18 cellular contexts compared by ENCODE assay signal in genomic region chr2:224217962-224218347, GRCh38.
A peak's percentile ranks its signal among the peaks of the same experiment; 100 is the strongest.
DNase-seq lines count a peak whose midpoint lies in the region; ATAC-seq, FAIRE-seq and TF ChIP-seq lines count a peak whose summit lies in the region.
"Had no signal": no experiment of that assay in that cellular context is flagged by ENCODE, and none has a peak within 500 bp of the region (broad histone marks: within the 10 kb centered on the region; RNA-seq: fewer than 3 reads in every experiment).

No MANE protein-coding gene starts in this region.

- H4K20me1 ChIP-seq in endothelial cell of umbilical vein (replicated peaks; ENCODE audit: control insufficient read depth, extremely low read depth, insufficient read depth, low read length), result no peaks in the 10 kb centered on the region

- H3K27me3 ChIP-seq in MG63, result no peaks in the 10 kb centered on the region
- H3K27me3 ChIP-seq in endothelial cell of umbilical vein (ENCODE audit: control insufficient read depth in 2 of 2, insufficient read depth in 2 of 2, low read length in 2 of 2), result no peaks in the 10 kb centered on the region
- no peaks in the 10 kb centered on the region for H3K27me3 ChIP-seq in left lung
- H3K27me3 ChIP-seq: cardiac muscle cell, tibial artery had no signal

- intact Hi-C loops in endothelial cell of umbilical vein (cut with micrococcal nuclease) (no loop called here), left lung (cut with DNase I) (no loop called here)
- intact Hi-C loops in activated naive CD4-positive, alpha-beta T cell treated with anti-CD3 and anti-CD28 coated beads for 36 hours (cut with micrococcal nuclease), result no loop called here

- H3K27ac ChIP-seq in endothelial cell of umbilical vein (ENCODE audit: insufficient read depth, low read depth, low read length), result no peak overlapping the region
- H3K27ac ChIP-seq in left lung, result no peak overlapping the region
- H3K27ac ChIP-seq: cardiac muscle cell, psoas muscle, tibial artery, WERI-Rb-1 had no signal

- POLR2A ChIA-PET in endothelial cell of umbilical vein (lab: Charles Lee), result no interaction called here
- POLR2A ChIA-PET in activated CD4-positive, alpha-beta memory T cell treated with anti-CD3 and anti-CD28 coated beads, Interleukin-2, amount 10 ng/mL, durations not matched to agents 7 days and 5 days (lab: Charles Lee), result no interaction called here

- H3K27me3 Mint-ChIP-seq in activated naive CD4-positive, alpha-beta T cell treated with anti-CD3 and anti-CD28 coated beads for 36 hours (ENCODE audit: low read depth), result peaks cover 18% of the 10 kb centered on the region
- H3K27me3 Mint-ChIP-seq in activated CD4-positive, alpha-beta memory T cell treated with anti-CD3 and anti-CD28 coated beads, Interleukin-2, amount 10 ng/mL, durations not matched to agents 7 days and 5 days, result peaks cover 15% of the 10 kb centered on the region

- DNase-seq in Daoy (ENCODE audit: low read depth) (peak; percentile 15), MG63 (peak; percentile 92), endothelial cell of umbilical vein (ENCODE audit: low read depth, low spot score) (no peak), left lung (peak in 1 of 2 donors; percentile 32), NCI-H1105 (lab: John Stamatoyannopoulos, UW) (no peak)
- no peak for DNase-seq in activated naive CD4-positive, alpha-beta T cell treated with anti-CD3 and anti-CD28 coated beads for 36 hours
- no peak for DNase-seq in activated CD4-positive, alpha-beta memory T cell treated with anti-CD3 and anti-CD28 coated beads, Interleukin-2, amount 10 ng/mL, durations not matched to agents 7 days and 5 days
- DNase-seq: activated gamma-delta T cell, hippocampal formation, naive B cell, NCI-H1436, NCI-H446 treated with DMSO at 0.1 percent for 48 hours, psoas muscle, WERI-Rb-1 had no signal

- dilution Hi-C loops in endothelial cell of umbilical vein (cut with MboI; ENCODE audit: extremely low pct_ligation_motif_present, low sequenced_read_pairs), result no loop called here

- H3K27ac Mint-ChIP-seq in activated naive CD4-positive, alpha-beta T cell treated with anti-CD3 and anti-CD28 coated beads for 36 hours, result no peak overlapping the region
- H3K27ac Mint-ChIP-seq in activated CD4-positive, alpha-beta memory T cell treated with anti-CD3 and anti-CD28 coated beads, Interleukin-2, amount 10 ng/mL, durations not matched to agents 7 days and 5 days, result no peak overlapping the region
- H3K27ac Mint-ChIP-seq: IgD-negative memory B cell, naive B cell had no signal

- H3K36me3 Mint-ChIP-seq in activated naive CD4-positive, alpha-beta T cell treated with anti-CD3 and anti-CD28 coated beads for 36 hours (ENCODE audit: low read depth), result no peaks in the 10 kb centered on the region
- no peaks in the 10 kb centered on the region for H3K36me3 Mint-ChIP-seq in activated CD4-positive, alpha-beta memory T cell treated with anti-CD3 and anti-CD28 coated beads, Interleukin-2, amount 10 ng/mL, durations not matched to agents 7 days and 5 days (ENCODE audit: low read depth)
- H3K36me3 Mint-ChIP-seq: naive B cell had no signal

- no TSS peak for BruUV-seq in endothelial cell of umbilical vein (replicated peaks; lab: Mats Ljungman, UMichigan)

- no peaks in the 10 kb centered on the region for H3K79me2 ChIP-seq in endothelial cell of umbilical vein (ENCODE audit: control insufficient read depth, insufficient read depth, low read length)

- no peak overlapping the region for H3K4me3 ChIP-seq in MG63
- no peak overlapping the region for H3K4me3 ChIP-seq in endothelial cell of umbilical vein (replicated peaks in 1 of 3; ENCODE audit: insufficient read depth in 1 of 3, low read depth in 1 of 3, low read length in 3 of 3)
- H3K4me3 ChIP-seq in left lung, result no peak overlapping the region
- H3K4me3 ChIP-seq: cardiac muscle cell, psoas muscle, tibial artery had no signal

- no peak for TF ChIP-seq POLR2A in endothelial cell of umbilical vein (IDR thresholded peaks at IDR 0.05; ENCODE audit: low read depth, low read length)

- H3K36me3 ChIP-seq in MG63, result no peaks in the 10 kb centered on the region
- H3K36me3 ChIP-seq in endothelial cell of umbilical vein (ENCODE audit: control insufficient read depth in 2 of 2, extremely low read depth in 1 of 2, insufficient read depth in 2 of 2, low read length in 2 of 2), result no peaks in the 10 kb centered on the region
- H3K36me3 ChIP-seq in left lung, result no peaks in the 10 kb centered on the region
- H3K36me3 ChIP-seq: cardiac muscle cell, tibial artery, WERI-Rb-1 had no signal

- H3K9ac ChIP-seq in endothelial cell of umbilical vein (replicated peaks; ENCODE audit: extremely low read depth, insufficient read depth, low read length), result no peak overlapping the region

- no peak overlapping the region for H3K4me2 ChIP-seq in endothelial cell of umbilical vein (ENCODE audit: insufficient read depth, low read length)

- peaks cover 4% of the 10 kb centered on the region for H3K9me3 ChIP-seq in MG63
- H3K9me3 ChIP-seq in endothelial cell of umbilical vein (replicated peaks; ENCODE audit: control insufficient read depth, insufficient read depth, low read length), result no peaks in the 10 kb centered on the region
- no peaks in the 10 kb centered on the region for H3K9me3 ChIP-seq in left lung
- H3K9me3 ChIP-seq: psoas muscle, tibial artery had no signal

- ATAC-seq in left lung, result peak; percentile 62
- no peak for ATAC-seq in GM19395 (IDR thresholded peaks at IDR 0.05; ENCODE audit: unreplicated experiment)
- ATAC-seq: psoas muscle had no signal

- CTCF ChIA-PET in endothelial cell of umbilical vein (lab: Charles Lee), result no interaction called here
- CTCF ChIA-PET in activated naive CD4-positive, alpha-beta T cell treated with anti-CD3 and anti-CD28 coated beads for 36 hours (lab: Charles Lee), result interaction anchor here (1.0 kb wide), 1 partner anchor 16 kb away, joined by 3 read pairs; no protein-coding TSS in a partner anchor
- CTCF ChIA-PET in activated CD4-positive, alpha-beta memory T cell treated with anti-CD3 and anti-CD28 coated beads, Interleukin-2, amount 10 ng/mL, durations not matched to agents 7 days and 5 days (lab: Charles Lee), result interaction anchor here (1.5 kb wide), 1 partner anchor 224 kb away, joined by 4 read pairs; no protein-coding TSS in a partner anchor

- H3K4me1 ChIP-seq in endothelial cell of umbilical vein (ENCODE audit: control insufficient read depth, extremely low read depth, insufficient read depth, low read length) (peaks cover 26% of the 10 kb centered on the region), left lung (no peaks in the 10 kb centered on the region)
- H3K4me1 ChIP-seq: psoas muscle, tibial artery had no signal

- FAIRE-seq in endothelial cell of umbilical vein (lab: Jason Lieb, UNC), result no peak

- TF ChIP-seq CTCF in endothelial cell of umbilical vein (IDR thresholded peaks at IDR 0.05; ENCODE audit: extremely low read depth in 1 of 2, insufficient read depth in 1 of 2, low read depth in 1 of 2, low read length in 2 of 2), result no peak
- TF ChIP-seq CTCF in left lung (IDR thresholded peaks at IDR 0.05), result no peak

- no peaks in the 10 kb centered on the region for H3K9me1 ChIP-seq in endothelial cell of umbilical vein (replicated peaks; ENCODE audit: control insufficient read depth, extremely low read depth, insufficient read depth, low read length)

- H3K4me1 Mint-ChIP-seq in activated naive CD4-positive, alpha-beta T cell treated with anti-CD3 and anti-CD28 coated beads for 36 hours (ENCODE audit: low read depth), result peaks cover 6% of the 10 kb centered on the region
- H3K4me1 Mint-ChIP-seq in activated CD4-positive, alpha-beta memory T cell treated with anti-CD3 and anti-CD28 coated beads, Interleukin-2, amount 10 ng/mL, durations not matched to agents 7 days and 5 days, result peaks cover 6% of the 10 kb centered on the region
- H3K4me1 Mint-ChIP-seq: naive B cell had no signal

- no peaks in the 10 kb centered on the region for H3K9me3 Mint-ChIP-seq in activated naive CD4-positive, alpha-beta T cell treated with anti-CD3 and anti-CD28 coated beads for 36 hours
- no peaks in the 10 kb centered on the region for H3K9me3 Mint-ChIP-seq in activated CD4-positive, alpha-beta memory T cell treated with anti-CD3 and anti-CD28 coated beads, Interleukin-2, amount 10 ng/mL, durations not matched to agents 7 days and 5 days

- H2AFZ ChIP-seq in endothelial cell of umbilical vein (ENCODE audit: low read depth, low read length), result no peak overlapping the region

- H3K4me3 Mint-ChIP-seq in activated naive CD4-positive, alpha-beta T cell treated with anti-CD3 and anti-CD28 coated beads for 36 hours, result no peak overlapping the region
- no peak overlapping the region for H3K4me3 Mint-ChIP-seq in activated CD4-positive, alpha-beta memory T cell treated with anti-CD3 and anti-CD28 coated beads, Interleukin-2, amount 10 ng/mL, durations not matched to agents 7 days and 5 days
- H3K4me3 Mint-ChIP-seq: IgD-negative memory B cell, naive B cell had no signal

TF ChIP-seq in endothelial cell of umbilical vein, 7 proteins besides CTCF, POLR2A, EP300 and RAD21:
- no peak for TF ChIP-seq EZH2 (IDR thresholded peaks at IDR 0.05; ENCODE audit: borderline replicate concordance, low read depth, low read length, severe bottlenecking)
- TF ChIP-seq FOS (IDR thresholded peaks at IDR 0.05; ENCODE audit: borderline replicate concordance, insufficient read depth, low read length), result peak; percentile 16

Comparison
In these comparisons a context has a peak if more than half of its experiments do, and no peak if none do; other contexts are left out.
1. DNase-seq: peak in Daoy (single experiment) and MG63 (single experiment); none in endothelial cell of umbilical vein (single experiment), activated naive CD4-positive, alpha-beta T cell treated with anti-CD3 and anti-CD28 coated beads for 36 hours (single experiment), NCI-H1105 (single experiment) and activated CD4-positive, alpha-beta memory T cell treated with anti-CD3 and anti-CD28 coated beads, Interleukin-2, amount 10 ng/mL, durations not matched to agents 7 days and 5 days (single experiment).